ENCODE assay signal across 8 cellular contexts in genomic region chr20:46558511-46558959, GRCh38.
DNase-seq lines count a peak whose midpoint lies in the region; ATAC-seq lines count a peak whose summit lies in the region.

No MANE protein-coding gene starts in this region.

- ATAC-seq in GM19351 (IDR thresholded peaks at IDR 0.05; ENCODE audit: unreplicated experiment): no peak

- peak; percentile 61 to 74 for DNase-seq in activated CD4-positive, alpha-beta T cell treated with anti-CD3 and anti-CD28 coated beads, Interleukin-2, amount 50 U/mL, for 48 hours
- no peak for DNase-seq in activated CD4-positive, alpha-beta T cell treated with anti-CD3 and anti-CD28 coated beads, Interleukin-2, amount 50 U/mL, for 4 hours
- DNase-seq in SW 1271 (lab: John Stamatoyannopoulos, UW): peak; percentile 64 to 86
- DNase-seq in glomerular visceral epithelial cell (ENCODE audit: extremely low spot score): peak; percentile 88
- peak; percentile 18 for DNase-seq in stimulated activated CD8-positive, alpha-beta memory T cell treated with anti-CD3 and anti-CD28 coated beads, Interleukin-7, amount 100 ng/mL, for 24 hours (ENCODE audit: low read depth)
- DNase-seq in NCI-H774 (lab: John Stamatoyannopoulos, UW): no peak
- DNase-seq in NCI-H1436 treated with DMSO at 0.1 percent for 48 hours (lab: John Stamatoyannopoulos, UW): no peak

Comparison
In these comparisons a context has a peak if more than half of its experiments do, and no peak if none do; other contexts are left out.
1. DNase-seq: peak in activated CD4-positive, alpha-beta T cell treated with anti-CD3 and anti-CD28 coated beads, Interleukin-2, amount 50 U/mL, for 48 hours (2 of 2), SW 1271 (2 of 2), glomerular visceral epithelial cell (single experiment) and stimulated activated CD8-positive, alpha-beta memory T cell treated with anti-CD3 and anti-CD28 coated beads, Interleukin-7, amount 100 ng/mL, for 24 hours (single experiment); none in activated CD4-positive, alpha-beta T cell treated with anti-CD3 and anti-CD28 coated beads, Interleukin-2, amount 50 U/mL, for 4 hours (0 of 2), NCI-H774 (single experiment) and NCI-H1436 treated with DMSO at 0.1 percent for 48 hours (single experiment).